21 cellular contexts compared by ENCODE assay signal in the genomic region with DNA sequence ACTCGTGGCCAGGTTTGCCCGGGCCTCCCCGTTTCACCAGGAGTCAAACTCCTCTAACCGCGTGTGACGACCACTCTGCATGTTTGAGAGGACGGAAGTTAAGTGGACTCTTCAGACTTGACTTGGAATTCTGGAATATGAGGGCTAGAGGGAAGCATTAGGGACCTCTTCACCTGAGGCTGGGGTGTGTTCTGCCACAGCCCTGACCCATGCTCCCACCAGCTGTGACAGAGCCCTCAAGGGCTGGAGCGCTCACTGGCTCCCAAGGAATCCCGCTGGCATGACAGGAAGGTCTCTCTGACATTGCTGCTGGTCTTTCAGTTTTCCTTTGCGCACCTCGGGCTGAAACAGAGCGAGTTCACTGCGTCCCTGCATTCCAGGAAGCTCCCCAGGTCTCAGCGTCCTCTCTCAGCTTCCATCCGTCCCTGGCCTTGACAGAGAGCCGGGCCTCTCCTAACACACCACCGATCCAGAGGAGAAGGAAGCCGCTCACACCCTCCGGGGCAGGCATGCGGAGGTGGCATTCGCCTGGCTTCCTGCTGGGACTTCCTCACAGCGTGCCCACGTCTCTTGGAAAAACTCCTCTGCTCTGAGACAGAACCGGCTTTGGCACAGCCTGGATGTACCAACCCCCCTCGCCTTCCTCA. TPM values are rescaled to one million over a fixed set of nuclear protein-coding genes. Genes with fewer than 3 reads are reported as not detected.
DNase-seq lines count a peak whose midpoint lies in the region; ATAC-seq, FAIRE-seq and TF ChIP-seq lines count a peak whose summit lies in the region.
"Had no signal": no experiment of that assay in that cellular context is flagged by ENCODE, and none has a peak within 500 bp of the region (broad histone marks: within the 10 kb centered on the region; RNA-seq: fewer than 3 reads in every experiment).

No MANE protein-coding gene starts in this region.

- H3K36me3 ChIP-seq in BLaER1 = no peaks in the 10 kb centered on the region
- H3K36me3 ChIP-seq in H7 (replicated peaks; ENCODE audit: control insufficient read depth, insufficient read depth, low read length) = no peaks in the 10 kb centered on the region
- no peaks in the 10 kb centered on the region for H3K36me3 ChIP-seq in osteoblast (ENCODE audit: insufficient read depth, low read length)
- H3K36me3 ChIP-seq: SJSA1 had no signal

- no peak overlapping the region for H3K4me3 ChIP-seq in BLaER1
- no peak overlapping the region for H3K4me3 ChIP-seq in H7 (ENCODE audit: insufficient read depth, low read depth, low read length)
- no peak overlapping the region for H3K4me3 ChIP-seq in osteoblast (ENCODE audit: insufficient read depth, low read length)
- H3K4me3 ChIP-seq: SJSA1 had no signal

- no peak for ATAC-seq in stimulated activated effector memory CD8-positive, alpha-beta T cell treated with anti-CD3 and anti-CD28 coated beads, Interleukin-12 subunit alpha, Interleukin-12 subunit beta, amount 100 ng/mL, for 72 hours
- no peak for ATAC-seq in left ventricle myocardium superior
- ATAC-seq: PC-3 had no signal

- TF ChIP-seq CTCF in osteoblast (IDR thresholded peaks at IDR 0.05; ENCODE audit: extremely low read depth, low read depth, low read length) = no peak

- intact Hi-C loops in left ventricle myocardium superior (cut with micrococcal nuclease) = no loop called here

- H3K79me2 ChIP-seq in osteoblast (ENCODE audit: insufficient read depth, low read length) = no peaks in the 10 kb centered on the region

- H3K4me1 Mint-ChIP-seq in stimulated activated effector memory CD8-positive, alpha-beta T cell treated with anti-CD3 and anti-CD28 coated beads, Interleukin-12 subunit alpha, Interleukin-12 subunit beta, amount 100 ng/mL, for 72 hours = no peaks in the 10 kb centered on the region

- TF ChIP-seq POLR2A in H54 (IDR thresholded peaks at IDR 0.05; ENCODE audit: low read depth, low read length) = no peak

- H3K9ac ChIP-seq in BLaER1 = no peak overlapping the region

- H3K4me3 Mint-ChIP-seq in stimulated activated effector memory CD8-positive, alpha-beta T cell treated with anti-CD3 and anti-CD28 coated beads, Interleukin-12 subunit alpha, Interleukin-12 subunit beta, amount 100 ng/mL, for 72 hours = no peak overlapping the region

- H2AFZ ChIP-seq in osteoblast (ENCODE audit: low read length) = no peak overlapping the region

- no peaks in the 10 kb centered on the region for H3K9me3 Mint-ChIP-seq in stimulated activated effector memory CD8-positive, alpha-beta T cell treated with anti-CD3 and anti-CD28 coated beads, Interleukin-12 subunit alpha, Interleukin-12 subunit beta, amount 100 ng/mL, for 72 hours

- H3K27me3 ChIP-seq in BLaER1 (peaks cover 15% of the 10 kb centered on the region), H7 (ENCODE audit: control insufficient read depth, insufficient read depth, low read length) (no peaks in the 10 kb centered on the region), osteoblast (ENCODE audit: insufficient read depth, low read length) (no peaks in the 10 kb centered on the region)
- H3K27me3 ChIP-seq: SJSA1 had no signal

- no peak for FAIRE-seq in H54 (lab: Jason Lieb, UNC)
- FAIRE-seq: GM12892, H1 had no signal

- H3K27ac ChIP-seq in BLaER1 (0 out of 2 replicates have a peak overlapping the region, but pooled peaks have one; percentile 6), osteoblast (ENCODE audit: low read depth, low read length) (no peak overlapping the region)
- H3K27ac ChIP-seq: SJSA1 had no signal

- peak; percentile 40 for DNase-seq in H7
- peak; percentile 14 for DNase-seq in dermis blood vessel endothelial cell
- peak; percentile 77 for DNase-seq in osteoblast (ENCODE audit: insufficient read length, low spot score, missing footprints)
- DNase-seq in H54 (ENCODE audit: insufficient read length, low spot score) = no peak
- no peak for DNase-seq in NCI-H1105 (lab: John Stamatoyannopoulos, UW)
- no peak for DNase-seq in stimulated activated effector memory CD8-positive, alpha-beta T cell treated with anti-CD3 and anti-CD28 coated beads, Interleukin-12 subunit alpha, Interleukin-12 subunit beta, amount 100 ng/mL, for 72 hours (ENCODE audit: low spot score in 2 of 2)
- no peak for DNase-seq in left ventricle myocardium superior
- DNase-seq: C1 segment of cervical spinal cord, DMS 273 treated with DMSO at 0.1 percent for 48 hours, IMR-90, Karpas-422, NCI-H2029, NCI-H2171 treated with DMSO at 0.1 percent for 48 hours, NCI-H82, PC-3 had no signal

- no peak overlapping the region for H3K27ac Mint-ChIP-seq in stimulated activated effector memory CD8-positive, alpha-beta T cell treated with anti-CD3 and anti-CD28 coated beads, Interleukin-12 subunit alpha, Interleukin-12 subunit beta, amount 100 ng/mL, for 72 hours

- H3K9me3 ChIP-seq in BLaER1 (0 out of 2 replicates have a peak, but pooled peaks cover 11% of the 10 kb centered on the region), osteoblast (ENCODE audit: low read depth, low read length) (no peaks in the 10 kb centered on the region)
- H3K9me3 ChIP-seq: SJSA1 had no signal

- H3K36me3 Mint-ChIP-seq in stimulated activated effector memory CD8-positive, alpha-beta T cell treated with anti-CD3 and anti-CD28 coated beads, Interleukin-12 subunit alpha, Interleukin-12 subunit beta, amount 100 ng/mL, for 72 hours = no peaks in the 10 kb centered on the region

- peak overlapping the region; percentile 70 for H3K4me2 ChIP-seq in BLaER1
- H3K4me2 ChIP-seq in osteoblast (ENCODE audit: insufficient read depth, low read length) = no peak overlapping the region

- H4K20me1 ChIP-seq in BLaER1 (no peaks in the 10 kb centered on the region), osteoblast (ENCODE audit: insufficient read depth, low read length) (no peaks in the 10 kb centered on the region)

- peaks cover 25% of the 10 kb centered on the region for H3K4me1 ChIP-seq in BLaER1
- no peaks in the 10 kb centered on the region for H3K4me1 ChIP-seq in osteoblast (ENCODE audit: insufficient read depth, low read length)
- H3K4me1 ChIP-seq: SJSA1 had no signal

RNA-seq across cellular contexts. Expression of gene CTAG2, which starts 3.4 kb away (rescaled TPM):
- total RNA-seq in H7 (2014; rRNA removed; shearing (Covaris generic)) = not detected in 2 replicates
- not detected in 2 replicates for total RNA-seq in dermis blood vessel endothelial cell
- 0.88 and 13.8 TPM in 2 replicates for total RNA-seq in osteoblast
- total RNA-seq in left ventricle myocardium superior = not detected
- total RNA-seq: A172, H1, NCI-H460, PC-3, SJSA1 had no signal

RNA-seq across cellular contexts. Expression of gene CTAG1B, which starts 30.9 kb away (rescaled TPM):
- total RNA-seq in H7 (2014; rRNA removed; shearing (Covaris generic)) = not detected in 2 replicates
- total RNA-seq in dermis blood vessel endothelial cell (not detected in 2 replicates), osteoblast (not detected in 2 replicates), left ventricle myocardium superior (not detected)
- total RNA-seq: A172, H1, IMR-90, NCI-H460, PC-3, SJSA1 had no signal

Comparison
In these comparisons a context has a peak if more than half of its experiments do, and no peak if none do; other contexts are left out.
1. DNase-seq: peak in H7 (single experiment), dermis blood vessel endothelial cell (single experiment) and osteoblast (single experiment); none in H54 (single experiment), NCI-H1105 (single experiment), stimulated activated effector memory CD8-positive, alpha-beta T cell treated with anti-CD3 and anti-CD28 coated beads, Interleukin-12 subunit alpha, Interleukin-12 subunit beta, amount 100 ng/mL, for 72 hours (0 of 2) and left ventricle myocardium superior (single experiment).